17 cellular contexts compared by ENCODE assay signal in genomic region chr5:28862860-28863196, GRCh38.
DNase-seq lines count a peak whose midpoint lies in the region; ATAC-seq and TF ChIP-seq lines count a peak whose summit lies in the region.
"Had no signal": no experiment of that assay in that cellular context is flagged by ENCODE, and none has a peak within 500 bp of the region (broad histone marks: within the 10 kb centered on the region; RNA-seq: fewer than 3 reads in every experiment).

No MANE protein-coding gene starts in this region.

- no peak for ATAC-seq in HG03280 (IDR thresholded peaks at IDR 0.05; ENCODE audit: unreplicated experiment)
- ATAC-seq: CD8-positive, alpha-beta T cell; SK-N-SH treated with all-trans-retinoic acid at 6 μM for 48 hours had no signal

- TF ChIP-seq CTCF in VCaP (conservative IDR thresholded peaks at IDR 0.05), result no peak

- peak overlapping the region; percentile 59 for H3K27ac ChIP-seq in VCaP
- H3K27ac ChIP-seq: Peyer's patch had no signal

- DNase-seq in NCI-H1417 (lab: John Stamatoyannopoulos, UW) (peak in 2 of 3 experiments; percentile 34 to 77), NCI-H1417 treated with DMSO at 0.1 percent for 48 hours (lab: John Stamatoyannopoulos, UW) (no peak), DMS53 (lab: John Stamatoyannopoulos, UW) (peak; percentile 84), NCI-H69 (lab: John Stamatoyannopoulos, UW) (peak; percentile 88), medulla oblongata (ENCODE audit: extremely low spot score) (no peak)
- DNase-seq in effector CD4-positive, alpha-beta T cell, result no peak
- DNase-seq: 8988T; CD8-positive, alpha-beta T cell; Karpas-422; MM.1S; NCI-H1105 treated with DMSO at 0.1 percent for 48 hours; NCI-H226; Peyer's patch; Right ventricle myocardium superior had no signal

Comparison
In these comparisons a context has a peak if more than half of its experiments do, and no peak if none do; other contexts are left out.
1. DNase-seq: peak in NCI-H1417 (2 of 3), DMS53 (single experiment) and NCI-H69 (single experiment); none in NCI-H1417 treated with DMSO at 0.1 percent for 48 hours (single experiment), effector CD4-positive, alpha-beta T cell (single experiment) and medulla oblongata (single experiment).